ENCODE assay signal across 20 cellular contexts in genomic region chr2:171143670-171144062, GRCh38. TPM values are rescaled to one million over a fixed set of nuclear protein-coding genes. Genes with fewer than 3 reads are reported as not detected.
DNase-seq lines count a peak whose midpoint lies in the region; ATAC-seq and TF ChIP-seq lines count a peak whose summit lies in the region.
"Had no signal": no experiment of that assay in that cellular context is flagged by ENCODE, and none has a peak within 500 bp of the region (broad histone marks: within the 10 kb centered on the region; RNA-seq: fewer than 3 reads in every experiment).

No MANE protein-coding gene starts in this region.

- H3K36me3 ChIP-seq in CD4-positive, CD25-positive, alpha-beta regulatory T cell (ENCODE audit: control insufficient read depth, insufficient read depth, low read length): no peaks in the 10 kb centered on the region
- H3K36me3 ChIP-seq in HEK293 (ENCODE audit: control insufficient read depth in 2 of 2, insufficient read depth in 1 of 2, low read length in 2 of 2): no peaks in the 10 kb centered on the region
- no peaks in the 10 kb centered on the region for H3K36me3 ChIP-seq in naive thymus-derived CD4-positive, alpha-beta T cell (ENCODE audit: control insufficient read depth in 2 of 3, insufficient read depth in 3 of 3, low read length in 3 of 3)
- H3K36me3 ChIP-seq: BE2C had no signal

- POLR2A ChIA-PET in HEK293 (lab: Yijun Ruan, JAX): no interaction called here
- POLR2A ChIA-PET in naive thymus-derived CD4-positive, alpha-beta T cell (lab: Charles Lee): no interaction called here

- no peak overlapping the region for H3K27ac ChIP-seq in CD4-positive, CD25-positive, alpha-beta regulatory T cell (ENCODE audit: insufficient read depth, low read length, poor library complexity, severe bottlenecking)
- no peak overlapping the region for H3K27ac ChIP-seq in HEK293 (ENCODE audit: extremely low read depth, low read depth, low read length)
- no peak overlapping the region for H3K27ac ChIP-seq in naive thymus-derived CD4-positive, alpha-beta T cell (ENCODE audit: low read depth, low read length)
- H3K27ac ChIP-seq: SJSA1 had no signal

- intact Hi-C loops in naive thymus-derived CD4-positive, alpha-beta T cell (cut with micrococcal nuclease): loop anchor here in 1 of 2 donors (1.0 to 5.0 kb wide), 2 partner anchors 16 to 36 kb away; no protein-coding TSS in a partner anchor

- no peak for DNase-seq in CD4-positive, CD25-positive, alpha-beta regulatory T cell
- no peak for DNase-seq in naive thymus-derived CD4-positive, alpha-beta T cell
- DNase-seq in NCI-H226 (no peak), COR-L47 (lab: John Stamatoyannopoulos, UW) (no peak)
- DNase-seq: BE2C; CD4-positive, alpha-beta T cell; DMS153; KG1; NCI-H1092 treated with DMSO at 0.1 percent for 48 hours; NCI-H1436 treated with DMSO at 0.1 percent for 48 hours; NCI-H2029; NCI-H2227 treated with DMSO at 0.1 percent for 48 hours; NCI-H510A treated with DMSO at 0.1 percent for 48 hours; NCI-H774; OCI-M1 had no signal

- no peaks in the 10 kb centered on the region for H3K27me3 Mint-ChIP-seq in CD4-positive, CD25-positive, alpha-beta regulatory T cell
- H3K27me3 Mint-ChIP-seq in activated T-helper 17 cell treated with anti-CD3 and anti-CD28 coated beads, Interleukin-2, amount 50 U/mL, for 72 hours: no peaks in the 10 kb centered on the region
- no peaks in the 10 kb centered on the region for H3K27me3 Mint-ChIP-seq in naive thymus-derived CD4-positive, alpha-beta T cell
- H3K27me3 Mint-ChIP-seq: CD4-positive, alpha-beta T cell had no signal

- H3K4me1 ChIP-seq in CD4-positive, CD25-positive, alpha-beta regulatory T cell (ENCODE audit: control insufficient read depth, insufficient read depth, low read length, poor library complexity, severe bottlenecking): peaks cover 65% of the 10 kb centered on the region
- peaks cover 21% of the 10 kb centered on the region for H3K4me1 ChIP-seq in HEK293 (ENCODE audit: control insufficient read depth, insufficient read depth, low read length)
- H3K4me1 ChIP-seq in naive thymus-derived CD4-positive, alpha-beta T cell (ENCODE audit: control insufficient read depth in 2 of 2, insufficient read depth in 2 of 2, low read length in 2 of 2): peaks cover 6 to 20% of the 10 kb centered on the region in 2 donors
- H3K4me1 ChIP-seq: BE2C had no signal

- no peak overlapping the region for H3K27ac Mint-ChIP-seq in CD4-positive, CD25-positive, alpha-beta regulatory T cell
- H3K27ac Mint-ChIP-seq in activated T-helper 17 cell treated with anti-CD3 and anti-CD28 coated beads, Interleukin-2, amount 50 U/mL, for 72 hours: no peak overlapping the region
- peak overlapping the region in 3 of 9 donors; percentile 18 to 54 (median 18) for H3K27ac Mint-ChIP-seq in naive thymus-derived CD4-positive, alpha-beta T cell
- H3K27ac Mint-ChIP-seq: CD4-positive, alpha-beta T cell had no signal

- H3K4me3 ChIP-seq in CD4-positive, CD25-positive, alpha-beta regulatory T cell (ENCODE audit: low read depth, low read length): peak overlapping the region; percentile 29
- H3K4me3 ChIP-seq in HEK293 (ENCODE audit: low read depth, low read length): no peak overlapping the region
- H3K4me3 ChIP-seq in naive thymus-derived CD4-positive, alpha-beta T cell (ENCODE audit: low read length): no peak overlapping the region
- H3K4me3 ChIP-seq: SJSA1 had no signal

- H3K4me1 Mint-ChIP-seq in CD4-positive, CD25-positive, alpha-beta regulatory T cell: peaks cover 65 to 96% (median 78%) of the 10 kb centered on the region in 4 donors
- H3K4me1 Mint-ChIP-seq in activated T-helper 17 cell treated with anti-CD3 and anti-CD28 coated beads, Interleukin-2, amount 50 U/mL, for 72 hours: peaks cover 51% of the 10 kb centered on the region
- peaks cover 44 to 100% (median 87%) of the 10 kb centered on the region in 7 donors for H3K4me1 Mint-ChIP-seq in naive thymus-derived CD4-positive, alpha-beta T cell

- H3K27me3 ChIP-seq in CD4-positive, CD25-positive, alpha-beta regulatory T cell (ENCODE audit: control insufficient read depth, insufficient read depth, low read length): no peaks in the 10 kb centered on the region
- H3K27me3 ChIP-seq in naive thymus-derived CD4-positive, alpha-beta T cell (ENCODE audit: control insufficient read depth in 2 of 2, insufficient read depth in 2 of 2, low read length in 2 of 2): no peaks in the 10 kb centered on the region
- H3K27me3 ChIP-seq: BE2C, SJSA1 had no signal

- H3K9me3 ChIP-seq in CD4-positive, CD25-positive, alpha-beta regulatory T cell (ENCODE audit: control insufficient read depth in 2 of 2, low read length in 2 of 2): no peaks in the 10 kb centered on the region
- no peaks in the 10 kb centered on the region for H3K9me3 ChIP-seq in HEK293 (ENCODE audit: control insufficient read depth, insufficient read depth, low read depth, low read length)
- H3K9me3 ChIP-seq in naive thymus-derived CD4-positive, alpha-beta T cell (ENCODE audit: control insufficient read depth in 2 of 3, low read length in 3 of 3): no peaks in the 10 kb centered on the region
- H3K9me3 ChIP-seq: BE2C, SJSA1 had no signal

- no peaks in the 10 kb centered on the region for H3K9me3 Mint-ChIP-seq in CD4-positive, CD25-positive, alpha-beta regulatory T cell
- no peaks in the 10 kb centered on the region for H3K9me3 Mint-ChIP-seq in activated T-helper 17 cell treated with anti-CD3 and anti-CD28 coated beads, Interleukin-2, amount 50 U/mL, for 72 hours
- H3K9me3 Mint-ChIP-seq in naive thymus-derived CD4-positive, alpha-beta T cell: no peaks in the 10 kb centered on the region
- H3K9me3 Mint-ChIP-seq: CD4-positive, alpha-beta T cell had no signal

- CTCF ChIA-PET in HEK293 (lab: Yijun Ruan, JAX): no interaction called here
- CTCF ChIA-PET in naive thymus-derived CD4-positive, alpha-beta T cell (lab: Charles Lee): interaction anchor here (0.7 to 0.9 kb wide), 2 partner anchors 16 to 275 kb away, joined by 4 to 5 read pairs; no protein-coding TSS in a partner anchor

- ATAC-seq in CD4-positive, CD25-positive, alpha-beta regulatory T cell (ENCODE audit: low read depth in 2 of 2): no peak
- no peak for ATAC-seq in activated T-helper 17 cell treated with anti-CD3 and anti-CD28 coated beads, Interleukin-2, amount 50 U/mL, for 72 hours (replicated peaks)
- ATAC-seq in naive thymus-derived CD4-positive, alpha-beta T cell: no peak
- no peak for ATAC-seq in HG03097 (IDR thresholded peaks at IDR 0.05; ENCODE audit: low FRiP score, unreplicated experiment)
- ATAC-seq: Right ventricle myocardium inferior had no signal

- H3K36me3 Mint-ChIP-seq in CD4-positive, CD25-positive, alpha-beta regulatory T cell: peaks cover 2% of the 10 kb centered on the region
- H3K36me3 Mint-ChIP-seq in activated T-helper 17 cell treated with anti-CD3 and anti-CD28 coated beads, Interleukin-2, amount 50 U/mL, for 72 hours (ENCODE audit: low read depth): peaks cover 7% of the 10 kb centered on the region
- H3K36me3 Mint-ChIP-seq in naive thymus-derived CD4-positive, alpha-beta T cell: peaks cover 0 to 9% (median 0%) of the 10 kb centered on the region in 5 donors

- no peak for TF ChIP-seq CTCF in HEK293 (tag by site-specific recombination; IDR thresholded peaks at IDR 0.05)

- H3K4me3 Mint-ChIP-seq in CD4-positive, CD25-positive, alpha-beta regulatory T cell: peak overlapping the region in 3 of 4 donors; percentile 36 to 77 (median 56)
- peak overlapping the region; percentile 25 for H3K4me3 Mint-ChIP-seq in activated T-helper 17 cell treated with anti-CD3 and anti-CD28 coated beads, Interleukin-2, amount 50 U/mL, for 72 hours
- peak overlapping the region in 7 of 10 donors; percentile 9 to 61 (median 46) for H3K4me3 Mint-ChIP-seq in naive thymus-derived CD4-positive, alpha-beta T cell

TF ChIP-seq in HEK293, 187 proteins besides CTCF, POLR2A, EP300 and RAD21:
- no peak for TF ChIP-seq ZNF670 (tag by site-specific recombination; IDR thresholded peaks at IDR 0.05; ENCODE audit: low read depth)
- no peak for TF ChIP-seq ZNF830 (tag by site-specific recombination; IDR thresholded peaks at IDR 0.05; ENCODE audit: low read depth)
- TF ChIP-seq ZNF624 (tag by site-specific recombination; IDR thresholded peaks at IDR 0.05): no peak
- no peak for TF ChIP-seq ZBTB44 (tag by site-specific recombination; IDR thresholded peaks at IDR 0.05)
- 0 out of 2 replicates have a peak, but pooled peaks have one; percentile 31 for TF ChIP-seq ZNF549 (tag by site-specific recombination; IDR thresholded peaks at IDR 0.05)
- no peak for TF ChIP-seq KLF7 (tag by site-specific recombination; IDR thresholded peaks at IDR 0.05; ENCODE audit: borderline replicate concordance)
TF ChIP-seq in HEK293: peak in this region for 1.

RNA-seq across cellular contexts. Expression of gene TLK1, which starts 17.0 kb away (rescaled TPM):
- total RNA-seq in CD4-positive, CD25-positive, alpha-beta regulatory T cell: 179 TPM
- polyA plus RNA-seq in CD4-positive, CD25-positive, alpha-beta regulatory T cell: 10 to 100 TPM; 33.9 to 69.2 (median 45.0) TPM
- 10 to 100 TPM; 54.5 to 64.0 TPM for total RNA-seq in activated T-helper 17 cell treated with anti-CD3 and anti-CD28 coated beads, Interleukin-2, amount 50 U/mL, for 72 hours
- 100 to 1,000 TPM in 4 of 5 experiments, 10 to 100 TPM in 1; 96.9 to 191 (median 141) TPM for total RNA-seq in naive thymus-derived CD4-positive, alpha-beta T cell
- 10 to 100 TPM; 40.0 to 63.8 TPM for polyA plus RNA-seq in naive thymus-derived CD4-positive, alpha-beta T cell
